In genomic region chr20:51760905-51761544, GRCh38 we compare ENCODE assay signal across 1 cellular context.
TF ChIP-seq lines count a peak whose summit lies in the region.

No MANE protein-coding gene starts in this region.

TF ChIP-seq in HepG2, 621 proteins besides CTCF, POLR2A, EP300 and RAD21 (continued from another document and continues in another):
- no peak for TF ChIP-seq USF2 (IDR thresholded peaks at IDR 0.05; ENCODE audit: low read depth, low read length)
- no peak for TF ChIP-seq USF2 (CRISPR knock-in tag; IDR thresholded peaks at IDR 0.05; ENCODE audit: borderline replicate concordance)
- TF ChIP-seq ZNF329 (CRISPR knock-in tag; IDR thresholded peaks at IDR 0.05; ENCODE audit: low read depth) = no peak
- TF ChIP-seq PLSCR1 (CRISPR knock-in tag; IDR thresholded peaks at IDR 0.05; ENCODE audit: borderline replicate concordance) = no peak
- no peak for TF ChIP-seq HIVEP1 (CRISPR knock-in tag; IDR thresholded peaks at IDR 0.05)
- 0 out of 2 replicates have a peak, but pooled peaks have one; percentile 29 for TF ChIP-seq ZNF768 (CRISPR knock-in tag; IDR thresholded peaks at IDR 0.05)
- no peak for TF ChIP-seq ZSCAN20 (CRISPR knock-in tag; IDR thresholded peaks at IDR 0.05; ENCODE audit: borderline replicate concordance)
- TF ChIP-seq, protein P1, sequence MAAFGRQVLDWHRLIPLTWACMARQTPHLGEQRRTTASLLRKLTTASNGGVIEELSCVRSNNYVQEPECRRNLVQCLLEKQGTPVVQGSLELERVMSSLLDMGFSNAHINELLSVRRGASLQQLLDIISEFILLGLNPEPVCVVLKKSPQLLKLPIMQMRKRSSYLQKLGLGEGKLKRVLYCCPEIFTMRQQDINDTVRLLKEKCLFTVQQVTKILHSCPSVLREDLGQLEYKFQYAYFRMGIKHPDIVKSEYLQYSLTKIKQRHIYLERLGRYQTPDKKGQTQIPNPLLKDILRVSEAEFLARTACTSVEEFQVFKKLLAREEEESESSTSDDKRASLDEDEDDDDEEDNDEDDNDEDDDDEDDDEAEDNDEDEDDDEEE (CRISPR knock-in tag; IDR thresholded peaks at IDR 0.05) = no peak
- TF ChIP-seq ZMAT3 (CRISPR knock-in tag; conservative IDR thresholded peaks at IDR 0.05) = no peak
- peak; percentile 88 for TF ChIP-seq FOSL2 (CRISPR knock-in tag; IDR thresholded peaks at IDR 0.05)
- TF ChIP-seq MZF1 (CRISPR knock-in tag; IDR thresholded peaks at IDR 0.05; ENCODE audit: borderline replicate concordance) = no peak
- no peak for TF ChIP-seq SRF (IDR thresholded peaks at IDR 0.05; ENCODE audit: low read depth, low read length)
- no peak; the same call in 1 of the 2 replicates for TF ChIP-seq ZNF580 (CRISPR knock-in tag; IDR thresholded peaks at IDR 0.05; ENCODE audit: borderline replicate concordance, low read depth)
- peak; percentile 19; the same call in 1 of the 2 replicates for TF ChIP-seq PATZ1 (CRISPR knock-in tag; IDR thresholded peaks at IDR 0.05)
- no peak for TF ChIP-seq HNRNPLL (IDR thresholded peaks at IDR 0.05; ENCODE audit: low read depth, low read length, poor library complexity, severe bottlenecking)
- peak; percentile 70 for TF ChIP-seq MIXL1 (CRISPR knock-in tag; IDR thresholded peaks at IDR 0.05)
- peak; percentile 70; the same call in 1 of the 2 replicates for TF ChIP-seq ZNF816 (CRISPR knock-in tag; IDR thresholded peaks at IDR 0.05; ENCODE audit: borderline replicate concordance)
- no peak for TF ChIP-seq POLR2G (IDR thresholded peaks at IDR 0.05; ENCODE audit: low read depth, low read length)
- TF ChIP-seq TOE1 (CRISPR knock-in tag; IDR thresholded peaks at IDR 0.05) = no peak
- TF ChIP-seq, protein P2, sequence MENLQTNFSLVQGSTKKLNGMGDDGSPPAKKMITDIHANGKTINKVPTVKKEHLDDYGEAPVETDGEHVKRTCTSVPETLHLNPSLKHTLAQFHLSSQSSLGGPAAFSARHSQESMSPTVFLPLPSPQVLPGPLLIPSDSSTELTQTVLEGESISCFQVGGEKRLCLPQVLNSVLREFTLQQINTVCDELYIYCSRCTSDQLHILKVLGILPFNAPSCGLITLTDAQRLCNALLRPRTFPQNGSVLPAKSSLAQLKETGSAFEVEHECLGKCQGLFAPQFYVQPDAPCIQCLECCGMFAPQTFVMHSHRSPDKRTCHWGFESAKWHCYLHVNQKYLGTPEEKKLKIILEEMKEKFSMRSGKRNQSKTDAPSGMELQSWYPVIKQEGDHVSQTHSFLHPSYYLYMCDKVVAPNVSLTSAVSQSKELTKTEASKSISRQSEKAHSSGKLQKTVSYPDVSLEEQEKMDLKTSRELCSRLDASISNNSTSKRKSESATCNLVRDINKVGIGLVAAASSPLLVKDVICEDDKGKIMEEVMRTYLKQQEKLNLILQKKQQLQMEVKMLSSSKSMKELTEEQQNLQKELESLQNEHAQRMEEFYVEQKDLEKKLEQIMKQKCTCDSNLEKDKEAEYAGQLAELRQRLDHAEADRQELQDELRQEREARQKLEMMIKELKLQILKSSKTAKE (CRISPR knock-in tag; IDR thresholded peaks at IDR 0.05; ENCODE audit: borderline replicate concordance) = no peak; the same call in 1 of the 2 replicates
- TF ChIP-seq, protein P3, sequence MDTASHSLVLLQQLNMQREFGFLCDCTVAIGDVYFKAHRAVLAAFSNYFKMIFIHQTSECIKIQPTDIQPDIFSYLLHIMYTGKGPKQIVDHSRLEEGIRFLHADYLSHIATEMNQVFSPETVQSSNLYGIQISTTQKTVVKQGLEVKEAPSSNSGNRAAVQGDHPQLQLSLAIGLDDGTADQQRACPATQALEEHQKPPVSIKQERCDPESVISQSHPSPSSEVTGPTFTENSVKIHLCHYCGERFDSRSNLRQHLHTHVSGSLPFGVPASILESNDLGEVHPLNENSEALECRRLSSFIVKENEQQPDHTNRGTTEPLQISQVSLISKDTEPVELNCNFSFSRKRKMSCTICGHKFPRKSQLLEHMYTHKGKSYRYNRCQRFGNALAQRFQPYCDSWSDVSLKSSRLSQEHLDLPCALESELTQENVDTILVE (CRISPR knock-in tag; IDR thresholded peaks at IDR 0.05) = no peak
- TF ChIP-seq ZNF850 (CRISPR knock-in tag; conservative IDR thresholded peaks at IDR 0.05) = no peak
- TF ChIP-seq KAT8 (CRISPR knock-in tag; IDR thresholded peaks at IDR 0.05) = peak; percentile 67
- no peak for TF ChIP-seq HNRNPL (IDR thresholded peaks at IDR 0.05; ENCODE audit: low read depth, low read length)
- no peak for TF ChIP-seq ZNF333 (CRISPR knock-in tag; IDR thresholded peaks at IDR 0.05; ENCODE audit: borderline replicate concordance)
- TF ChIP-seq ZNF564 (CRISPR knock-in tag; IDR thresholded peaks at IDR 0.05) = no peak
- TF ChIP-seq CREM (IDR thresholded peaks at IDR 0.05) = peak; percentile 86
- TF ChIP-seq CREM (CRISPR knock-in tag; IDR thresholded peaks at IDR 0.05) = no peak
- TF ChIP-seq ESRRA (CRISPR knock-in tag; IDR thresholded peaks at IDR 0.05; ENCODE audit: low read depth) = no peak; the same call in 1 of the 2 replicates
- no peak for TF ChIP-seq ZNF30 (CRISPR knock-in tag; IDR thresholded peaks at IDR 0.05)
- no peak for TF ChIP-seq ZNF501 (CRISPR knock-in tag; IDR thresholded peaks at IDR 0.05)
- TF ChIP-seq NR2F2 (IDR thresholded peaks at IDR 0.05; ENCODE audit: borderline replicate concordance, low read depth) = 0 out of 2 replicates have a peak, but pooled peaks have one; percentile 17
- no peak for TF ChIP-seq TCF12 (IDR thresholded peaks at IDR 0.05)
- TF ChIP-seq TCF12 (CRISPR knock-in tag; IDR thresholded peaks at IDR 0.05) = no peak
- no peak for TF ChIP-seq IKZF4 (CRISPR knock-in tag; IDR thresholded peaks at IDR 0.05; ENCODE audit: borderline replicate concordance, low read depth, not compliant biosample characterization)
- TF ChIP-seq BRD4 (CRISPR knock-in tag; IDR thresholded peaks at IDR 0.05) = no peak
- TF ChIP-seq ZBTB26 (CRISPR knock-in tag; IDR thresholded peaks at IDR 0.05; ENCODE audit: borderline replicate concordance) = no peak
- TF ChIP-seq MYNN (CRISPR knock-in tag; IDR thresholded peaks at IDR 0.05; ENCODE audit: low read depth) = no peak
- no peak for TF ChIP-seq ZNF451 (CRISPR knock-in tag; IDR thresholded peaks at IDR 0.05)
- TF ChIP-seq TP53 (CRISPR knock-in tag; conservative IDR thresholded peaks at IDR 0.05) = 0 out of 2 replicates have a peak, but pooled peaks have one; percentile 14
- peak; percentile 76 for TF ChIP-seq HMG20B (CRISPR knock-in tag; conservative IDR thresholded peaks at IDR 0.05)
- no peak for TF ChIP-seq GATAD1 (CRISPR knock-in tag; IDR thresholded peaks at IDR 0.05)
- TF ChIP-seq ZFP36L1 (CRISPR knock-in tag; IDR thresholded peaks at IDR 0.05) = no peak
- no peak for TF ChIP-seq GPN1 (CRISPR knock-in tag; IDR thresholded peaks at IDR 0.05; ENCODE audit: borderline replicate concordance)
- TF ChIP-seq ZNF589 (CRISPR knock-in tag; conservative IDR thresholded peaks at IDR 0.05) = no peak
- TF ChIP-seq TFDP2 (CRISPR knock-in tag; IDR thresholded peaks at IDR 0.05) = no peak
- TF ChIP-seq ZNF432 (CRISPR knock-in tag; IDR thresholded peaks at IDR 0.05; ENCODE audit: borderline replicate concordance) = no peak
- no peak for TF ChIP-seq SNRNP70 (IDR thresholded peaks at IDR 0.05; ENCODE audit: low read depth, low read length)
- TF ChIP-seq, protein P4, sequence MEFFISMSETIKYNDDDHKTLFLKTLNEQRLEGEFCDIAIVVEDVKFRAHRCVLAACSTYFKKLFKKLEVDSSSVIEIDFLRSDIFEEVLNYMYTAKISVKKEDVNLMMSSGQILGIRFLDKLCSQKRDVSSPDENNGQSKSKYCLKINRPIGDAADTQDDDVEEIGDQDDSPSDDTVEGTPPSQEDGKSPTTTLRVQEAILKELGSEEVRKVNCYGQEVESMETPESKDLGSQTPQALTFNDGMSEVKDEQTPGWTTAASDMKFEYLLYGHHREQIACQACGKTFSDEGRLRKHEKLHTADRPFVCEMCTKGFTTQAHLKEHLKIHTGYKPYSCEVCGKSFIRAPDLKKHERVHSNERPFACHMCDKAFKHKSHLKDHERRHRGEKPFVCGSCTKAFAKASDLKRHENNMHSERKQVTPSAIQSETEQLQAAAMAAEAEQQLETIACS (CRISPR knock-in tag; IDR thresholded peaks at IDR 0.05) = no peak
- no peak for TF ChIP-seq SMARCE1 (IDR thresholded peaks at IDR 0.05; ENCODE audit: borderline replicate concordance)
- TF ChIP-seq RBFOX2 (IDR thresholded peaks at IDR 0.05; ENCODE audit: low read depth, low read length) = no peak
- peak; percentile 46; the same call in 1 of the 2 replicates for TF ChIP-seq ZSCAN9 (CRISPR knock-in tag; IDR thresholded peaks at IDR 0.05; ENCODE audit: borderline replicate concordance)
- TF ChIP-seq NAIF1 (CRISPR knock-in tag; IDR thresholded peaks at IDR 0.05; ENCODE audit: borderline replicate concordance) = no peak
- 0 out of 2 replicates have a peak, but pooled peaks have one; percentile 17 for TF ChIP-seq MIER2 (CRISPR knock-in tag; IDR thresholded peaks at IDR 0.05)
- no peak; the same call in 1 of the 2 replicates for TF ChIP-seq ZNF136 (CRISPR knock-in tag; IDR thresholded peaks at IDR 0.05; ENCODE audit: low read depth)
- TF ChIP-seq, protein P5, sequence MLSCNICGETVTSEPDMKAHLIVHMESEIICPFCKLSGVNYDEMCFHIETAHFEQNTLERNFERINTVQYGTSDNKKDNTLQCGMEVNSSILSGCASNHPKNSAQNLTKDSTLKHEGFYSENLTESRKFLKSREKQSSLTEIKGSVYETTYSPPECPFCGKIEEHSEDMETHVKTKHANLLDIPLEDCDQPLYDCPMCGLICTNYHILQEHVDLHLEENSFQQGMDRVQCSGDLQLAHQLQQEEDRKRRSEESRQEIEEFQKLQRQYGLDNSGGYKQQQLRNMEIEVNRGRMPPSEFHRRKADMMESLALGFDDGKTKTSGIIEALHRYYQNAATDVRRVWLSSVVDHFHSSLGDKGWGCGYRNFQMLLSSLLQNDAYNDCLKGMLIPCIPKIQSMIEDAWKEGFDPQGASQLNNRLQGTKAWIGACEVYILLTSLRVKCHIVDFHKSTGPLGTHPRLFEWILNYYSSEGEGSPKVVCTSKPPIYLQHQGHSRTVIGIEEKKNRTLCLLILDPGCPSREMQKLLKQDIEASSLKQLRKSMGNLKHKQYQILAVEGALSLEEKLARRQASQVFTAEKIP (CRISPR knock-in tag; IDR thresholded peaks at IDR 0.05; ENCODE audit: borderline replicate concordance) = no peak
